17 cellular contexts compared by ENCODE assay signal in genomic region chr1:157813269-157813668, GRCh38. TPM values are rescaled to one million over a fixed set of nuclear protein-coding genes. Genes with fewer than 3 reads are reported as not detected.
DNase-seq lines count a peak whose midpoint lies in the region; ATAC-seq, FAIRE-seq and TF ChIP-seq lines count a peak whose summit lies in the region.
"Had no signal": no experiment of that assay in that cellular context is flagged by ENCODE, and none has a peak within 500 bp of the region (broad histone marks: within the 10 kb centered on the region; RNA-seq: fewer than 3 reads in every experiment).

No MANE protein-coding gene starts in this region.

- no peaks in the 10 kb centered on the region for H3K9me3 ChIP-seq in thyroid gland

- peaks cover 46 to 70% of the 10 kb centered on the region in 2 donors for H3K4me1 Mint-ChIP-seq in stimulated activated naive B cell treated with anti-CD40 and anti-IgM and Interleukin-4, amounts not matched to agents 10 μg/mL and 1 μg/mL and 100 μg/mL, for 72 hours
- H3K4me1 Mint-ChIP-seq: CD8-positive, alpha-beta memory T cell; GM23338 had no signal

- H3K36me3 ChIP-seq in thyroid gland: no peaks in the 10 kb centered on the region
- H3K36me3 ChIP-seq: BLaER1 had no signal

- intact Hi-C loops in thyroid gland (cut with DNase I): no loop called here

- H3K4me3 Mint-ChIP-seq in stimulated activated naive B cell treated with anti-CD40 and anti-IgM and Interleukin-4, amounts not matched to agents 10 μg/mL and 1 μg/mL and 100 μg/mL, for 72 hours: peak overlapping the region in 1 of 2 donors; percentile 75
- H3K4me3 Mint-ChIP-seq: CD8-positive, alpha-beta memory T cell; GM23338 had no signal

- H3K27me3 Mint-ChIP-seq in stimulated activated naive B cell treated with anti-CD40 and anti-IgM and Interleukin-4, amounts not matched to agents 10 μg/mL and 1 μg/mL and 100 μg/mL, for 72 hours: no peaks in the 10 kb centered on the region

- TF ChIP-seq CTCF in thyroid gland (IDR thresholded peaks at IDR 0.05): no peak

- TF ChIP-seq POLR2A in thyroid gland (IDR thresholded peaks at IDR 0.05): no peak

- no peaks in the 10 kb centered on the region for H3K9me3 Mint-ChIP-seq in stimulated activated naive B cell treated with anti-CD40 and anti-IgM and Interleukin-4, amounts not matched to agents 10 μg/mL and 1 μg/mL and 100 μg/mL, for 72 hours

- WGBS in thyroid gland, 2 donors: 77 to 88% methylated on average over 1 of the region's 1 CpG

- H3K27ac ChIP-seq in thyroid gland: no peak overlapping the region
- H3K27ac ChIP-seq: BLaER1 had no signal

- peak; percentile 11 for FAIRE-seq in GM19239 (lab: Jason Lieb, UNC)
- peak; percentile 17 for FAIRE-seq in RCC 7860 (lab: Jason Lieb, UNC)
- peak; percentile 48 for FAIRE-seq in frontal cortex (lab: Jason Lieb, UNC)
- FAIRE-seq: GM12878 had no signal

- no peak overlapping the region for H3K4me3 ChIP-seq in thyroid gland (replicated peaks in 1 of 3)
- H3K4me3 ChIP-seq: BLaER1, GM12878, GM23338 had no signal

- DNase-seq in GM19239 (ENCODE audit: insufficient read length, low spot score) (no peak), RCC 7860 (ENCODE audit: low spot score) (no peak), frontal cortex (ENCODE audit: low spot score in 2 of 2) (no peak), thyroid gland (no peak), DMS 273 (lab: John Stamatoyannopoulos, UW; ENCODE audit: unreplicated experiment) (no peak), HK-2 (ENCODE audit: unreplicated experiment) (no peak)
- no peak for DNase-seq in stimulated activated naive B cell treated with anti-CD40 and anti-IgM and Interleukin-4, amounts not matched to agents 10 μg/mL and 1 μg/mL and 100 μg/mL, for 72 hours
- DNase-seq: Caco-2; CD8-positive, alpha-beta memory T cell; H7; Kasumi-1 had no signal

- no peaks in the 10 kb centered on the region for H3K27me3 ChIP-seq in thyroid gland
- H3K27me3 ChIP-seq: BLaER1 had no signal

- peaks cover 24 to 28% of the 10 kb centered on the region in 2 donors for H3K36me3 Mint-ChIP-seq in stimulated activated naive B cell treated with anti-CD40 and anti-IgM and Interleukin-4, amounts not matched to agents 10 μg/mL and 1 μg/mL and 100 μg/mL, for 72 hours

- H3K4me1 ChIP-seq in thyroid gland: no peaks in the 10 kb centered on the region
- H3K4me1 ChIP-seq: BLaER1, Caco-2 had no signal

- H3K27ac Mint-ChIP-seq in stimulated activated naive B cell treated with anti-CD40 and anti-IgM and Interleukin-4, amounts not matched to agents 10 μg/mL and 1 μg/mL and 100 μg/mL, for 72 hours: peak overlapping the region; percentile 78
- H3K27ac Mint-ChIP-seq: CD8-positive, alpha-beta memory T cell; GM23338 had no signal

- ATAC-seq in stimulated activated naive B cell treated with anti-CD40 and anti-IgM and Interleukin-4, amounts not matched to agents 10 μg/mL and 1 μg/mL and 100 μg/mL, for 72 hours (replicated peaks): no peak
- ATAC-seq: GM12878, GM23338 had no signal

RNA-seq across cellular contexts. Expression of gene FCRL1, which starts 6.7 kb away (rescaled TPM):
- total RNA-seq in frontal cortex (not detected), thyroid gland (not detected)
- total RNA-seq: A673; Caco-2; CD8-positive, alpha-beta memory T cell; Daoy; GM23338; H7; HT1080 had no signal

RNA-seq across cellular contexts. Expression of gene CD5L, which starts 28.3 kb away (rescaled TPM):
- total RNA-seq in frontal cortex (under 0.01 TPM), thyroid gland (not detected)
- total RNA-seq: A673; Caco-2; CD8-positive, alpha-beta memory T cell; Daoy; GM23338; H7; HT1080 had no signal

RNA-seq across cellular contexts. Expression of gene FCRL2, which starts 36.3 kb away (rescaled TPM):
- not detected for total RNA-seq in frontal cortex
- not detected for total RNA-seq in thyroid gland
- total RNA-seq: A673; Caco-2; CD8-positive, alpha-beta memory T cell; Daoy; GM23338; H7; HT1080 had no signal
